2 cellular contexts compared by ENCODE assay signal in the genomic region with DNA sequence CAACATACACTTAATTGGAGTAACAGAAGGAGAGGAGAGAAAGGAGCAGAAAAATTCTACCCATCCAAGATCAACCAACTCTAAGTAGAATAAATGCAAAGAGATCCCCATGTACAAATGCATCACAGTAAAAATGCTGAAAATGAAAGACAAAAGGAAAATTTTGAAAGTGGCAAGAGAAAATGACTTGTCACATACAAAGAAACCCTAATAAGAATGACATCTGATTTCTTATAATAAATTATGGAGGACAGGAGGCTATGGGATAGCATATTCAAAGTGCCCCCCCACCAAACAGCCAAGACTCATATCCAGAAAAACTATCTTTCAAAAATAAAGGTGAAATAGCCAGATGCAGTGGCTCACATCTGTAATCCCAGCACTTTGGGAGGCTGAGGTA.
TF ChIP-seq lines count a peak whose summit lies in the region.

No MANE protein-coding gene starts in this region.

TF ChIP-seq in WTC11, 78 proteins besides CTCF, POLR2A, EP300 and RAD21 (continued from another document):
- no peak for TF ChIP-seq PREB (CRISPR knock-in tag; IDR thresholded peaks at IDR 0.05; ENCODE audit: borderline replicate concordance)
TF ChIP-seq in WTC11: peak in this region for 1.

TF ChIP-seq in K562, 482 proteins besides CTCF, POLR2A, EP300 and RAD21 (continued from another document):
- TF ChIP-seq, protein P1, sequence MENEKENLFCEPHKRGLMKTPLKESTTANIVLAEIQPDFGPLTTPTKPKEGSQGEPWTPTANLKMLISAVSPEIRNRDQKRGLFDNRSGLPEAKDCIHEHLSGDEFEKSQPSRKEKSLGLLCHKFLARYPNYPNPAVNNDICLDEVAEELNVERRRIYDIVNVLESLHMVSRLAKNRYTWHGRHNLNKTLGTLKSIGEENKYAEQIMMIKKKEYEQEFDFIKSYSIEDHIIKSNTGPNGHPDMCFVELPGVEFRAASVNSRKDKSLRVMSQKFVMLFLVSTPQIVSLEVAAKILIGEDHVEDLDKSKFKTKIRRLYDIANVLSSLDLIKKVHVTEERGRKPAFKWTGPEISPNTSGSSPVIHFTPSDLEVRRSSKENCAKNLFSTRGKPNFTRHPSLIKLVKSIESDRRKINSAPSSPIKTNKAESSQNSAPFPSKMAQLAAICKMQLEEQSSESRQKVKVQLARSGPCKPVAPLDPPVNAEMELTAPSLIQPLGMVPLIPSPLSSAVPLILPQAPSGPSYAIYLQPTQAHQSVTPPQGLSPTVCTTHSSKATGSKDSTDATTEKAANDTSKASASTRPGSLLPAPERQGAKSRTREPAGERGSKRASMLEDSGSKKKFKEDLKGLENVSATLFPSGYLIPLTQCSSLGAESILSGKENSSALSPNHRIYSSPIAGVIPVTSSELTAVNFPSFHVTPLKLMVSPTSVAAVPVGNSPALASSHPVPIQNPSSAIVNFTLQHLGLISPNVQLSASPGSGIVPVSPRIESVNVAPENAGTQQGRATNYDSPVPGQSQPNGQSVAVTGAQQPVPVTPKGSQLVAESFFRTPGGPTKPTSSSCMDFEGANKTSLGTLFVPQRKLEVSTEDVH (IDR thresholded peaks at IDR 0.05; ENCODE audit: low read depth, partially characterized antibody), result no peak
- TF ChIP-seq DPF2 (IDR thresholded peaks at IDR 0.05) (no peak), COPS2 (conservative IDR thresholded peaks at IDR 0.05) (no peak), SMARCA5 (IDR thresholded peaks at IDR 0.05) (no peak), ZFP36 (IDR thresholded peaks at IDR 0.05; ENCODE audit: low read depth, low read length, partially characterized antibody) (no peak), MCM2 (IDR thresholded peaks at IDR 0.05; ENCODE audit: low read depth) (no peak), ZNF740 (CRISPR knock-in tag; IDR thresholded peaks at IDR 0.05) (peak; percentile 64; the same call in 1 of the 2 replicates), ZNF740 (tag; IDR thresholded peaks at IDR 0.05) (peak in 1 of 2 experiments; percentile 33; a peak in 1 of 4 replicates), ZFX (CRISPR knock-in tag; IDR thresholded peaks at IDR 0.05) (no peak), CBX1 (IDR thresholded peaks at IDR 0.05; ENCODE audit: low read depth) (no peak), NONO (IDR thresholded peaks at IDR 0.05; ENCODE audit: low read depth in 2 of 2, low read length in 1 of 2) (no peak), NEUROD1 (IDR thresholded peaks at IDR 0.05; ENCODE audit: borderline replicate concordance, low read depth, low read length, partially characterized antibody) (no peak), ILK (tag; IDR thresholded peaks at IDR 0.05; ENCODE audit: borderline replicate concordance, low read depth) (no peak), ZNF766 (CRISPR knock-in tag; conservative IDR thresholded peaks at IDR 0.05) (peak; percentile 99), ZNF511 (CRISPR knock-in tag; IDR thresholded peaks at IDR 0.05) (no peak), TRIM24 (IDR thresholded peaks at IDR 0.05) (peak in 1 of 2 experiments; percentile 66; a peak in 2 of 4 replicates), KDM4B (IDR thresholded peaks at IDR 0.05; ENCODE audit: borderline replicate concordance in 2 of 2, low read depth in 1 of 2) (no peak), FOXA1 (IDR thresholded peaks at IDR 0.05; ENCODE audit: borderline replicate concordance) (no peak), JUNB (CRISPR knock-in tag; conservative IDR thresholded peaks at IDR 0.05) (no peak), MXI1 (IDR thresholded peaks at IDR 0.05; ENCODE audit: low read depth, low read length) (no peak), HNRNPL (IDR thresholded peaks at IDR 0.05; ENCODE audit: low read depth, low read length) (no peak), FOXJ2 (tag; IDR thresholded peaks at IDR 0.05) (no peak), ZNF239 (CRISPR knock-in tag; IDR thresholded peaks at IDR 0.05) (no peak), ZBTB7A (IDR thresholded peaks at IDR 0.05; ENCODE audit: borderline replicate concordance, control insufficient read depth, low read depth, low read length) (no peak), SMARCC2 (IDR thresholded peaks at IDR 0.05; ENCODE audit: low read depth) (no peak), ZNF280A (IDR thresholded peaks at IDR 0.05; ENCODE audit: low read depth, partially characterized antibody) (peak; percentile 13), ZNF143 (CRISPR knock-in tag; IDR thresholded peaks at IDR 0.05) (no peak), ZSCAN29 (IDR thresholded peaks at IDR 0.05) (no peak), CBX3 (IDR thresholded peaks at IDR 0.05; ENCODE audit: borderline replicate concordance in 1 of 2, low read length in 2 of 2) (peak in 1 of 2 experiments; percentile 72; a peak in 1 of 3 replicates), TCF3 (CRISPR knock-in tag; IDR thresholded peaks at IDR 0.05) (no peak), SAFB (IDR thresholded peaks at IDR 0.05; ENCODE audit: borderline replicate concordance, low read depth, low read length) (no peak), CBX5 (IDR thresholded peaks at IDR 0.05; ENCODE audit: borderline replicate concordance, low read depth) (no peak), TRIM28 (IDR thresholded peaks at IDR 0.05) (peak; percentile 96)
- TF ChIP-seq, protein P2, sequence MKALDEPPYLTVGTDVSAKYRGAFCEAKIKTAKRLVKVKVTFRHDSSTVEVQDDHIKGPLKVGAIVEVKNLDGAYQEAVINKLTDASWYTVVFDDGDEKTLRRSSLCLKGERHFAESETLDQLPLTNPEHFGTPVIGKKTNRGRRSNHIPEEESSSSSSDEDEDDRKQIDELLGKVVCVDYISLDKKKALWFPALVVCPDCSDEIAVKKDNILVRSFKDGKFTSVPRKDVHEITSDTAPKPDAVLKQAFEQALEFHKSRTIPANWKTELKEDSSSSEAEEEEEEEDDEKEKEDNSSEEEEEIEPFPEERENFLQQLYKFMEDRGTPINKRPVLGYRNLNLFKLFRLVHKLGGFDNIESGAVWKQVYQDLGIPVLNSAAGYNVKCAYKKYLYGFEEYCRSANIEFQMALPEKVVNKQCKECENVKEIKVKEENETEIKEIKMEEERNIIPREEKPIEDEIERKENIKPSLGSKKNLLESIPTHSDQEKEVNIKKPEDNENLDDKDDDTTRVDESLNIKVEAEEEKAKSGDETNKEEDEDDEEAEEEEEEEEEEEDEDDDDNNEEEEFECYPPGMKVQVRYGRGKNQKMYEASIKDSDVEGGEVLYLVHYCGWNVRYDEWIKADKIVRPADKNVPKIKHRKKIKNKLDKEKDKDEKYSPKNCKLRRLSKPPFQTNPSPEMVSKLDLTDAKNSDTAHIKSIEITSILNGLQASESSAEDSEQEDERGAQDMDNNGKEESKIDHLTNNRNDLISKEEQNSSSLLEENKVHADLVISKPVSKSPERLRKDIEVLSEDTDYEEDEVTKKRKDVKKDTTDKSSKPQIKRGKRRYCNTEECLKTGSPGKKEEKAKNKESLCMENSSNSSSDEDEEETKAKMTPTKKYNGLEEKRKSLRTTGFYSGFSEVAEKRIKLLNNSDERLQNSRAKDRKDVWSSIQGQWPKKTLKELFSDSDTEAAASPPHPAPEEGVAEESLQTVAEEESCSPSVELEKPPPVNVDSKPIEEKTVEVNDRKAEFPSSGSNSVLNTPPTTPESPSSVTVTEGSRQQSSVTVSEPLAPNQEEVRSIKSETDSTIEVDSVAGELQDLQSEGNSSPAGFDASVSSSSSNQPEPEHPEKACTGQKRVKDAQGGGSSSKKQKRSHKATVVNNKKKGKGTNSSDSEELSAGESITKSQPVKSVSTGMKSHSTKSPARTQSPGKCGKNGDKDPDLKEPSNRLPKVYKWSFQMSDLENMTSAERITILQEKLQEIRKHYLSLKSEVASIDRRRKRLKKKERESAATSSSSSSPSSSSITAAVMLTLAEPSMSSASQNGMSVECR (CRISPR knock-in tag; IDR thresholded peaks at IDR 0.05), result no peak
- TF ChIP-seq, protein P3, sequence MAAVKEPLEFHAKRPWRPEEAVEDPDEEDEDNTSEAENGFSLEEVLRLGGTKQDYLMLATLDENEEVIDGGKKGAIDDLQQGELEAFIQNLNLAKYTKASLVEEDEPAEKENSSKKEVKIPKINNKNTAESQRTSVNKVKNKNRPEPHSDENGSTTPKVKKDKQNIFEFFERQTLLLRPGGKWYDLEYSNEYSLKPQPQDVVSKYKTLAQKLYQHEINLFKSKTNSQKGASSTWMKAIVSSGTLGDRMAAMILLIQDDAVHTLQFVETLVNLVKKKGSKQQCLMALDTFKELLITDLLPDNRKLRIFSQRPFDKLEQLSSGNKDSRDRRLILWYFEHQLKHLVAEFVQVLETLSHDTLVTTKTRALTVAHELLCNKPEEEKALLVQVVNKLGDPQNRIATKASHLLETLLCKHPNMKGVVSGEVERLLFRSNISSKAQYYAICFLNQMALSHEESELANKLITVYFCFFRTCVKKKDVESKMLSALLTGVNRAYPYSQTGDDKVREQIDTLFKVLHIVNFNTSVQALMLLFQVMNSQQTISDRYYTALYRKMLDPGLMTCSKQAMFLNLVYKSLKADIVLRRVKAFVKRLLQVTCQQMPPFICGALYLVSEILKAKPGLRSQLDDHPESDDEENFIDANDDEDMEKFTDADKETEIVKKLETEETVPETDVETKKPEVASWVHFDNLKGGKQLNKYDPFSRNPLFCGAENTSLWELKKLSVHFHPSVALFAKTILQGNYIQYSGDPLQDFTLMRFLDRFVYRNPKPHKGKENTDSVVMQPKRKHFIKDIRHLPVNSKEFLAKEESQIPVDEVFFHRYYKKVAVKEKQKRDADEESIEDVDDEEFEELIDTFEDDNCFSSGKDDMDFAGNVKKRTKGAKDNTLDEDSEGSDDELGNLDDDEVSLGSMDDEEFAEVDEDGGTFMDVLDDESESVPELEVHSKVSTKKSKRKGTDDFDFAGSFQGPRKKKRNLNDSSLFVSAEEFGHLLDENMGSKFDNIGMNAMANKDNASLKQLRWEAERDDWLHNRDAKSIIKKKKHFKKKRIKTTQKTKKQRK (IDR thresholded peaks at IDR 0.05; ENCODE audit: borderline replicate concordance, low read depth, low read length), result no peak
- TF ChIP-seq, protein P4, sequence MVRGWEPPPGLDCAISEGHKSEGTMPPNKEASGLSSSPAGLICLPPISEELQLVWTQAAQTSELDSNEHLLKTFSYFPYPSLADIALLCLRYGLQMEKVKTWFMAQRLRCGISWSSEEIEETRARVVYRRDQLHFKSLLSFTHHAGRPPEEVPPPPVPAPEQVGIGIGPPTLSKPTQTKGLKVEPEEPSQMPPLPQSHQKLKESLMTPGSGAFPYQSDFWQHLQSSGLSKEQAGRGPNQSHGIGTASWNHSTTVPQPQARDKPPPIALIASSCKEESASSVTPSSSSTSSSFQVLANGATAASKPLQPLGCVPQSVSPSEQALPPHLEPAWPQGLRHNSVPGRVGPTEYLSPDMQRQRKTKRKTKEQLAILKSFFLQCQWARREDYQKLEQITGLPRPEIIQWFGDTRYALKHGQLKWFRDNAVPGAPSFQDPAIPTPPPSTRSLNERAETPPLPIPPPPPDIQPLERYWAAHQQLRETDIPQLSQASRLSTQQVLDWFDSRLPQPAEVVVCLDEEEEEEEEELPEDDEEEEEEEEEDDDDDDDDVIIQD (CRISPR knock-in tag; IDR thresholded peaks at IDR 0.05), result no peak
